8 cellular contexts compared by ENCODE assay signal in genomic region chr2:202912824-202913223, GRCh38. TPM values are rescaled to one million over a fixed set of nuclear protein-coding genes. Genes with fewer than 3 reads are reported as not detected.
A peak's percentile ranks its signal among the peaks of the same experiment; 100 is the strongest.
DNase-seq lines count a peak whose midpoint lies in the region; TF ChIP-seq lines count a peak whose summit lies in the region.
"Not testable (repeated sequence)": the region's sequence is repeated elsewhere in the genome, so short reads cannot be mapped to it uniquely, and the experiment has no call there.

No MANE protein-coding gene starts in this region.

- peak overlapping the region; percentile 85 to 95 (median 90) for H3K27ac Mint-ChIP-seq in CD8-positive, alpha-beta memory T cell

- H3K36me3 Mint-ChIP-seq in CD8-positive, alpha-beta memory T cell, result peaks cover 0 to 11% (median 0%) of the 10 kb centered on the region in 3 donors

- 5 to 7% (median 6%) methylated on average over 6 to 8 of the region's 8 CpGs for WGBS in adrenal gland, 4 donors
- 6 to 8% methylated on average over 6 to 8 of the region's 8 CpGs for WGBS in testis, 2 donors

- peak overlapping the region; percentile 54 for H3K4me3 ChIP-seq in CD8-positive, alpha-beta memory T cell (ENCODE audit: low read length)
- H3K4me3 ChIP-seq in HUES6 (ENCODE audit: low read depth, low read length), result peak overlapping the region; percentile 93
- H3K4me3 ChIP-seq in SK-N-MC, result peak overlapping the region; percentile 94
- peak overlapping the region in 2 of 4 donors; percentile 16 to 88 for H3K4me3 ChIP-seq in adrenal gland
- H3K4me3 ChIP-seq in osteoblast (ENCODE audit: insufficient read depth, low read length), result peak overlapping the region; percentile 84
- peak overlapping the region; percentile 66 to 75 for H3K4me3 ChIP-seq in testis

- peak overlapping the region; percentile 83 to 100 (median 95) for H3K4me3 Mint-ChIP-seq in CD8-positive, alpha-beta memory T cell

- H3K79me2 ChIP-seq in osteoblast (ENCODE audit: insufficient read depth, low read length), result peaks cover 35% of the 10 kb centered on the region

- peaks cover 24 to 44% (median 43%) of the 10 kb centered on the region in 3 donors for H3K4me1 Mint-ChIP-seq in CD8-positive, alpha-beta memory T cell

- H4K20me1 ChIP-seq in osteoblast (ENCODE audit: insufficient read depth, low read length), result not testable (repeated sequence)

- peak overlapping the region; percentile 65 for H2AFZ ChIP-seq in osteoblast (ENCODE audit: low read length)

- H3K9me3 Mint-ChIP-seq in CD8-positive, alpha-beta memory T cell, result not testable (repeated sequence)

- peak in 1 of 5 donors; percentile 14 for DNase-seq in CD8-positive, alpha-beta memory T cell
- not testable (repeated sequence) for DNase-seq in SK-N-MC (ENCODE audit: low read depth, low spot score); adrenal gland; epithelial cell of prostate (ENCODE audit: low read depth, low spot score); osteoblast (ENCODE audit: insufficient read length, low spot score, missing footprints); testis
- DNase-seq in left kidney (ENCODE audit: low read depth, low spot score), result peak; percentile 30

- H3K9me3 ChIP-seq in CD8-positive, alpha-beta memory T cell (ENCODE audit: low read length); HUES6 (ENCODE audit: control insufficient read depth, insufficient read depth, low read depth, low read length); SK-N-MC (ENCODE audit: low read depth, low read length); adrenal gland (replicated peaks in 1 of 3); osteoblast (ENCODE audit: low read depth, low read length); testis: not testable (repeated sequence)

- H3K27me3 ChIP-seq in CD8-positive, alpha-beta memory T cell (ENCODE audit: insufficient read depth, low read length, poor library complexity, severe bottlenecking); HUES6 (ENCODE audit: control insufficient read depth, insufficient read depth, low read length); adrenal gland; osteoblast (ENCODE audit: insufficient read depth, low read length); testis: not testable (repeated sequence)

- H3K27me3 Mint-ChIP-seq in CD8-positive, alpha-beta memory T cell, result not testable (repeated sequence)

- not testable (repeated sequence) for H3K36me3 ChIP-seq in CD8-positive, alpha-beta memory T cell (ENCODE audit: insufficient read depth, low read length); HUES6 (ENCODE audit: control insufficient read depth, insufficient read depth, low read length); adrenal gland (replicated peaks in 1 of 2); osteoblast (ENCODE audit: insufficient read depth, low read length); testis (ENCODE audit: low read depth, missing control alignments)
- H3K36me3 ChIP-seq in SK-N-MC (ENCODE audit: insufficient read depth, low read length), result peaks cover 20% of the 10 kb centered on the region

- intact Hi-C loops in adrenal gland (cut with DNase I); testis (cut with DNase I; ENCODE audit: low total_unique reads): not testable (repeated sequence)

- not testable (repeated sequence) for TF ChIP-seq CTCF in adrenal gland (IDR thresholded peaks at IDR 0.05); osteoblast (IDR thresholded peaks at IDR 0.05; ENCODE audit: extremely low read depth, low read depth, low read length); testis (IDR thresholded peaks at IDR 0.05)

- H3K4me2 ChIP-seq in osteoblast (ENCODE audit: insufficient read depth, low read length), result peak overlapping the region; percentile 81

- not testable (repeated sequence) for TF ChIP-seq POLR2A in adrenal gland (IDR thresholded peaks at IDR 0.05); testis (IDR thresholded peaks at IDR 0.05)

- CTCF ChIA-PET in CD8-positive, alpha-beta memory T cell (lab: Charles Lee), result not testable (repeated sequence)

- H3K27ac ChIP-seq in CD8-positive, alpha-beta memory T cell (ENCODE audit: low read depth, low read length), result peak overlapping the region; percentile 31
- not testable (repeated sequence) for H3K27ac ChIP-seq in HUES6 (ENCODE audit: low read depth, low read length); SK-N-MC
- H3K27ac ChIP-seq in adrenal gland, result peak overlapping the region in 3 of 5 donors; percentile 51 to 78 (median 62)
- H3K27ac ChIP-seq in epithelial cell of prostate, result peak overlapping the region; percentile 93
- peak overlapping the region; percentile 45 for H3K27ac ChIP-seq in osteoblast (ENCODE audit: low read depth, low read length)
- H3K27ac ChIP-seq in testis, result peak overlapping the region; percentile 86 to 89

- peaks cover 11% of the 10 kb centered on the region for H3K4me1 ChIP-seq in CD8-positive, alpha-beta memory T cell (ENCODE audit: insufficient read depth, low read length)
- H3K4me1 ChIP-seq in HUES6 (ENCODE audit: control insufficient read depth, insufficient read depth, low read length), result not testable (repeated sequence)
- H3K4me1 ChIP-seq in adrenal gland (replicated peaks in 1 of 2) (peaks cover 16 to 34% of the 10 kb centered on the region in 2 donors), osteoblast (ENCODE audit: insufficient read depth, low read length) (peaks cover 15% of the 10 kb centered on the region), testis (peaks cover 17% of the 10 kb centered on the region)

- H3K9ac ChIP-seq in HUES6 (ENCODE audit: low read length) (peak overlapping the region; percentile 55), SK-N-MC (ENCODE audit: insufficient read length) (peak overlapping the region; percentile 60)

- POLR2A ChIA-PET in CD8-positive, alpha-beta memory T cell (lab: Charles Lee), result interaction anchor here (0.6 kb wide), 1 partner anchor 621 kb away, joined by 3 read pairs; no protein-coding TSS in a partner anchor

RNA-seq across cellular contexts. Expression of gene CARF, which starts 0.7 kb away (rescaled TPM):
- total RNA-seq in CD8-positive, alpha-beta memory T cell, result 1 to 10 TPM; 4.2 to 5.5 TPM
- polyA plus RNA-seq in CD8-positive, alpha-beta memory T cell, result 3.1 TPM
- total RNA-seq in adrenal gland (10 to 100 TPM in 5 of 8 donors, 1 to 10 TPM in 3; 6.7 to 27.9 (median 11.0) TPM), osteoblast (11.9 and 13.8 TPM in 2 replicates), testis (10 to 100 TPM; 24.2 to 37.9 TPM)
- polyA plus RNA-seq in adrenal gland (1 to 10 TPM; 1.9 to 9.3 (median 2.2) TPM), testis (ENCODE audit: insufficient read depth, low read depth, low replicate concordance) (43.8 TPM)

RNA-seq across cellular contexts. Expression of gene WDR12, which starts 1.4 kb away (rescaled TPM):
- 100 to 1,000 TPM; 129 to 132 TPM for total RNA-seq in CD8-positive, alpha-beta memory T cell
- 23.7 TPM for polyA plus RNA-seq in CD8-positive, alpha-beta memory T cell
- 10 to 100 TPM; 12.4 to 54.1 (median 38.3) TPM for total RNA-seq in adrenal gland
- 10 to 100 TPM; 23.8 to 68.7 (median 33.5) TPM for polyA plus RNA-seq in adrenal gland
- total RNA-seq in osteoblast, result 18.6 and 21.4 TPM in 2 replicates
- total RNA-seq in testis, result 10 to 100 TPM; 17.1 to 17.2 TPM
- 64.7 TPM for polyA plus RNA-seq in testis (ENCODE audit: insufficient read depth, low read depth, low replicate concordance)

RNA-seq across cellular contexts. Expression of gene ICA1L, which starts 41.3 kb away (rescaled TPM):
- 1 to 10 TPM; 4.6 to 4.7 TPM for total RNA-seq in CD8-positive, alpha-beta memory T cell
- polyA plus RNA-seq in CD8-positive, alpha-beta memory T cell, result 2.3 TPM
- 10 to 100 TPM in 3 of 8 donors, 1 to 10 TPM in 5; 7.2 to 17.5 (median 8.2) TPM for total RNA-seq in adrenal gland
- polyA plus RNA-seq in adrenal gland, result 10 to 100 TPM in 1 of 3 donors, 1 to 10 TPM in 2; 7.4 to 15.6 (median 9.7) TPM
- 8.7 and 12.1 TPM in 2 replicates for total RNA-seq in osteoblast
- 10 to 100 TPM; 36.0 to 41.8 TPM for total RNA-seq in testis
- 18.9 TPM for polyA plus RNA-seq in testis (ENCODE audit: insufficient read depth, low read depth, low replicate concordance)
